ENCODE assay signal across 9 cellular contexts in the genomic region with DNA sequence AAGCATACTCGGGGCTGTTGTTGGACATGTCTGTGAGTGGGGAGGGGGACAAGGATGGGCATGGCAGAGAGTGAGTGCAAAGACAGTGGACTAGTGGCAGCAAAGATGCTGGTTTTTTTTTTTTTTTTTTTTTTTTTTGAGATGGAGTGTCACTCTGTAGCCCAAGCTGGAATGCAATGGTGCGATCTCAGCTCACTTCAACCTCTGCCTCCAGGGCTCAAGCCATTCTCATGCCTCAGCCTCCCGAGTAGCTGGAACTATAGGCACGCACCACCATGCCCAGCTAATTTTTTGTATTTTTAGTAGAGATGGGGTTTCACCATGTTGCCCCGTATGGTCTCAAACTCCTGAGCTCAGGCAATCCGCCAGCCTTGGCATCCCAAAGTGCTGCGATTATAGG. TPM values are rescaled to one million over a fixed set of nuclear protein-coding genes. Genes with fewer than 3 reads are reported as not detected.
DNase-seq lines count a peak whose midpoint lies in the region; ATAC-seq, FAIRE-seq and TF ChIP-seq lines count a peak whose summit lies in the region.
"Not testable (repeated sequence)": the region's sequence is repeated elsewhere in the genome, so short reads cannot be mapped to it uniquely, and the experiment has no call there.
"Had no signal": no experiment of that assay in that cellular context is flagged by ENCODE, and none has a peak within 500 bp of the region (broad histone marks: within the 10 kb centered on the region; RNA-seq: fewer than 3 reads in every experiment).

No MANE protein-coding gene starts in this region.

- in situ Hi-C loops in gastrocnemius medialis (cut with MboI; ENCODE audit: low sequenced_read_pairs in 4 of 4) = not testable (repeated sequence)

- H3K9me3 ChIP-seq in WERI-Rb-1 (ENCODE audit: severe bottlenecking); esophagus squamous epithelium; keratinocyte (ENCODE audit: control insufficient read depth, low read depth, low read length); gastrocnemius medialis; testis: not testable (repeated sequence)

- not testable (repeated sequence) for FAIRE-seq in keratinocyte (lab: Jason Lieb, UNC)

- H3K4me3 ChIP-seq in WERI-Rb-1 (ENCODE audit: low read depth, low read length); esophagus squamous epithelium; keratinocyte (ENCODE audit: control insufficient read depth in 2 of 3, extremely low read depth in 1 of 3, insufficient read depth in 2 of 3, low read depth in 1 of 3, low read length in 3 of 3); gastrocnemius medialis; testis: not testable (repeated sequence)

- H3K36me3 Mint-ChIP-seq in nephron (ENCODE audit: low read depth) = peaks cover 12% of the 10 kb centered on the region

- not testable (repeated sequence) for H3K9me3 Mint-ChIP-seq in nephron

- peak overlapping the region; percentile 69 for H3K27ac ChIP-seq in WERI-Rb-1
- peak overlapping the region; percentile 93 for H3K27ac ChIP-seq in caudate nucleus (ENCODE audit: low read depth, low read length)
- peak overlapping the region; percentile 83 to 93 (median 84) for H3K27ac ChIP-seq in esophagus squamous epithelium
- H3K27ac ChIP-seq in keratinocyte (ENCODE audit: control insufficient read depth, insufficient read depth, low read length) = peak overlapping the region; percentile 90
- H3K27ac ChIP-seq in gastrocnemius medialis = peak overlapping the region in 3 of 4 donors; percentile 61 to 73 (median 67)
- peak overlapping the region; percentile 55 to 75 for H3K27ac ChIP-seq in testis

- peak overlapping the region; percentile 92 for H3K4me2 ChIP-seq in keratinocyte (ENCODE audit: control insufficient read depth, extremely low read depth, insufficient read depth, low read depth, low read length)

- TF ChIP-seq CTCF in WERI-Rb-1 (IDR thresholded peaks at IDR 0.05; ENCODE audit: low read depth, low read length); esophagus squamous epithelium (IDR thresholded peaks at IDR 0.05); keratinocyte (optimal IDR thresholded peaks at IDR 0.05 in 1 of 3, IDR thresholded peaks at IDR 0.05 in 1 of 3, conservative IDR thresholded peaks at IDR 0.05 in 1 of 3; ENCODE audit: extremely low read depth in 1 of 3, insufficient read depth in 2 of 3, low read length in 3 of 3); nephron (IDR thresholded peaks at IDR 0.05; ENCODE audit: unreplicated experiment in 3 of 3); gastrocnemius medialis (IDR thresholded peaks at IDR 0.05 in 4 of 5, conservative IDR thresholded peaks at IDR 0.05 in 1 of 5); testis (IDR thresholded peaks at IDR 0.05): not testable (repeated sequence)

- H2AFZ ChIP-seq in keratinocyte (ENCODE audit: control insufficient read depth, low read length) = not testable (repeated sequence)

- not testable (repeated sequence) for H3K27me3 Mint-ChIP-seq in nephron (ENCODE audit: low read depth)

- intact Hi-C loops in esophagus squamous epithelium (cut with DNase I); gastrocnemius medialis (cut with DNase I; ENCODE audit: low total_unique reads); testis (cut with DNase I; ENCODE audit: low total_unique reads): not testable (repeated sequence)

- not testable (repeated sequence) for ATAC-seq in gastrocnemius medialis

- H3K4me3 Mint-ChIP-seq in nephron = not testable (repeated sequence)

- peaks cover 57% of the 10 kb centered on the region for H3K36me3 ChIP-seq in WERI-Rb-1
- H3K36me3 ChIP-seq in esophagus squamous epithelium = peaks cover 0 to 22% (median 0%) of the 10 kb centered on the region in 3 donors
- peaks cover 3 to 22% of the 10 kb centered on the region in 2 experiments for H3K36me3 ChIP-seq in keratinocyte (ENCODE audit: control insufficient read depth in 2 of 2, extremely low read depth in 1 of 2, insufficient read depth in 2 of 2, low read length in 2 of 2)
- H3K36me3 ChIP-seq in gastrocnemius medialis; testis (ENCODE audit: low read depth, missing control alignments): not testable (repeated sequence)

- H4K20me1 ChIP-seq in keratinocyte (ENCODE audit: control insufficient read depth, extremely low read depth, insufficient read depth, low read length) = not testable (repeated sequence)

- dilution Hi-C loops in keratinocyte (cut with MboI; ENCODE audit: extremely low pct_ligation_motif_present, low sequenced_read_pairs) = not testable (repeated sequence)

- not testable (repeated sequence) for TF ChIP-seq POLR2A in esophagus squamous epithelium (IDR thresholded peaks at IDR 0.05); gastrocnemius medialis (IDR thresholded peaks at IDR 0.05); testis (IDR thresholded peaks at IDR 0.05)

- peak overlapping the region in 2 of 3 experiments; percentile 20 to 21 for H3K27ac Mint-ChIP-seq in nephron

- H3K4me1 ChIP-seq in esophagus squamous epithelium (peaks cover 36 to 95% (median 37%) of the 10 kb centered on the region in 3 donors), keratinocyte (ENCODE audit: control insufficient read depth, extremely low read depth, insufficient read depth, low read length) (peaks cover 76% of the 10 kb centered on the region), gastrocnemius medialis (peaks cover 18 to 25% of the 10 kb centered on the region in 2 donors), testis (peaks cover 40% of the 10 kb centered on the region)

- DNase-seq in ELF-1 (ENCODE audit: low read depth, low spot score) = peak; percentile 42
- not testable (repeated sequence) for DNase-seq in WERI-Rb-1; caudate nucleus (lab: John Stamatoyannopoulos, UW); esophagus squamous epithelium (lab: John Stamatoyannopoulos, UW); keratinocyte (ENCODE audit: low read depth, low spot score); gastrocnemius medialis; testis

- not testable (repeated sequence) for H3K27me3 ChIP-seq in WERI-Rb-1 (ENCODE audit: insufficient read depth, low read depth, severe bottlenecking); esophagus squamous epithelium; keratinocyte (ENCODE audit: control insufficient read depth, extremely low read depth, insufficient read depth, low read length); gastrocnemius medialis; testis

- H3K4me1 Mint-ChIP-seq in nephron = peaks cover 46% of the 10 kb centered on the region

- not testable (repeated sequence) for H3K9me1 ChIP-seq in keratinocyte (ENCODE audit: control insufficient read depth, extremely low read depth, insufficient read depth, low read length)

- H3K79me2 ChIP-seq in keratinocyte (ENCODE audit: control insufficient read depth, insufficient read depth, low read length) = peaks cover 59% of the 10 kb centered on the region

- peak overlapping the region; percentile 83 for H3K9ac ChIP-seq in keratinocyte (ENCODE audit: control insufficient read depth, extremely low read depth, insufficient read depth, low read length)

- 38 to 69% methylated on average over 6 to 7 of the region's 7 CpGs for WGBS in esophagus squamous epithelium, 2 donors
- 90 to 93% methylated on average over 7 of the region's 7 CpGs for WGBS in testis, 2 donors

RNA-seq across cellular contexts. Expression of a gene that starts 24.2 kb away (rescaled TPM):
- total RNA-seq in esophagus squamous epithelium = 100 to 1,000 TPM in 3 of 4 donors, 10 to 100 TPM in 1; 50.1 to 156 (median 117) TPM
- polyA plus RNA-seq in keratinocyte = 82.8 to 101 TPM (median 93.7 TPM) in 3 replicates
- 113 TPM for polyA plus RNA-seq in keratinocyte (2011; ENCODE audit: low read depth)
- 60.9 and 66.3 TPM in 2 replicates for polyA plus RNA-seq in keratinocyte (2011; cell fraction: cytosol; rRNA removed)
- polyA plus RNA-seq in keratinocyte (2011; cell fraction: nucleus; rRNA removed) = 451 and 562 TPM in 2 replicates
- polyA plus RNA-seq in keratinocyte (2012; ENCODE audit: low replicate concordance) = 92.2 and 154 TPM in 2 replicates
- 137 to 232 TPM (median 209 TPM) in 3 replicates for polyA minus RNA-seq in keratinocyte
- polyA minus RNA-seq in keratinocyte (2011; cell fraction: cytosol; rRNA and poly(A)+ RNA removed) = 63.5 TPM
- 113 and 158 TPM in 2 replicates for polyA minus RNA-seq in keratinocyte (2011; cell fraction: nucleus; rRNA and poly(A)+ RNA removed)
- total RNA-seq in gastrocnemius medialis = 10 to 100 TPM; 11.7 to 20.2 (median 15.3) TPM
- total RNA-seq in testis = 100 to 1,000 TPM; 135 to 142 TPM
- 77.4 TPM for polyA plus RNA-seq in testis (ENCODE audit: insufficient read depth, low read depth, low replicate concordance)

RNA-seq across cellular contexts. Expression of a gene that starts 42.0 kb away (rescaled TPM):
- 1 to 10 TPM in 1 of 4 donors, under 1 TPM in 3; 0.27 to 2.7 (median 0.92) TPM for total RNA-seq in esophagus squamous epithelium
- polyA plus RNA-seq in keratinocyte = 0.31 to 0.68 TPM (median 0.33 TPM) in 3 replicates
- polyA plus RNA-seq in keratinocyte (2011; ENCODE audit: low read depth) = 0.51 TPM
- polyA plus RNA-seq in keratinocyte (2011; cell fraction: cytosol; rRNA removed) = 0.09 and 0.17 TPM in 2 replicates
- polyA plus RNA-seq in keratinocyte (2011; cell fraction: nucleus; rRNA removed) = 2.0 and 3.3 TPM in 2 replicates
- polyA plus RNA-seq in keratinocyte (2012; ENCODE audit: low replicate concordance) = 0.30 and 1.4 TPM in 2 replicates
- polyA minus RNA-seq in keratinocyte = 0.26 to 0.89 TPM (median 0.83 TPM) in 3 replicates
- polyA minus RNA-seq in keratinocyte (2011; cell fraction: cytosol; rRNA and poly(A)+ RNA removed) = not detected
- 2.8 and 3.9 TPM in 2 replicates for polyA minus RNA-seq in keratinocyte (2011; cell fraction: nucleus; rRNA and poly(A)+ RNA removed)
- under 1 TPM in 2 of 4 donors, not detected in 2; 0.10 to 0.33 TPM for total RNA-seq in gastrocnemius medialis
- total RNA-seq in testis = 1 to 10 TPM; 2.8 to 4.1 TPM
- polyA plus RNA-seq in testis (ENCODE audit: insufficient read depth, low read depth, low replicate concordance) = 1.5 TPM

RNA-seq across cellular contexts. Expression of a gene that starts 45.6 kb away (rescaled TPM):
- total RNA-seq in esophagus squamous epithelium (under 1 TPM in 1 of 4 donors, not detected in 3; 0.57 TPM), gastrocnemius medialis (1 to 10 TPM in 1 of 4 donors, under 1 TPM in 2, not detected in 1; 0.33 to 1.9 (median 0.52) TPM), testis (1 to 10 TPM; 1.4 to 2.6 TPM)
- polyA plus RNA-seq in keratinocyte (0.02 to 0.04 TPM in 2 of 3 replicates, not detected in the other), testis (ENCODE audit: insufficient read depth, low read depth, low replicate concordance) (1.4 TPM)
- polyA plus RNA-seq in keratinocyte (2011; ENCODE audit: low read depth) = not detected
- not detected in 2 replicates for polyA plus RNA-seq in keratinocyte (2011; cell fraction: cytosol; rRNA removed)
- 0.07 and 0.24 TPM in 2 replicates for polyA plus RNA-seq in keratinocyte (2011; cell fraction: nucleus; rRNA removed)
- 0.17 and 0.65 TPM in 2 replicates for polyA plus RNA-seq in keratinocyte (2012; ENCODE audit: low replicate concordance)
- polyA minus RNA-seq in keratinocyte = 0.16 TPM in 1 of 3 replicates, not detected in the others
- polyA minus RNA-seq in keratinocyte (2011; cell fraction: cytosol; rRNA and poly(A)+ RNA removed) = not detected
- not detected in 2 replicates for polyA minus RNA-seq in keratinocyte (2011; cell fraction: nucleus; rRNA and poly(A)+ RNA removed)
- total RNA-seq: A172 had no signal

RNA-seq across cellular contexts. Expression of a gene that starts 50.4 kb away (rescaled TPM):
- total RNA-seq in esophagus squamous epithelium = 100 to 1,000 TPM in 1 of 4 donors, 10 to 100 TPM in 3; 38.7 to 114 (median 86.7) TPM
- 27.9 to 48.6 TPM (median 33.3 TPM) in 3 replicates for polyA plus RNA-seq in keratinocyte
- polyA plus RNA-seq in keratinocyte (2011; ENCODE audit: low read depth) = 95.5 TPM
- 14.8 and 22.0 TPM in 2 replicates for polyA plus RNA-seq in keratinocyte (2011; cell fraction: cytosol; rRNA removed)
- 88.1 and 92.1 TPM in 2 replicates for polyA plus RNA-seq in keratinocyte (2011; cell fraction: nucleus; rRNA removed)
- 25.4 and 50.3 TPM in 2 replicates for polyA plus RNA-seq in keratinocyte (2012; ENCODE audit: low replicate concordance)
- 46.1 to 62.1 TPM (median 51.1 TPM) in 3 replicates for polyA minus RNA-seq in keratinocyte
- polyA minus RNA-seq in keratinocyte (2011; cell fraction: cytosol; rRNA and poly(A)+ RNA removed) = 33.8 TPM
- 40.4 and 48.3 TPM in 2 replicates for polyA minus RNA-seq in keratinocyte (2011; cell fraction: nucleus; rRNA and poly(A)+ RNA removed)
- 1 to 10 TPM; 2.8 to 5.8 (median 4.2) TPM for total RNA-seq in gastrocnemius medialis
- 10 to 100 TPM; 17.5 to 31.2 TPM for total RNA-seq in testis
- 11.0 TPM for polyA plus RNA-seq in testis (ENCODE audit: insufficient read depth, low read depth, low replicate concordance)
